Comparison of ENCODE assay signal across 22 cellular contexts in genomic region chr2:190504912-190505311, GRCh38. TPM values are rescaled to one million over a fixed set of nuclear protein-coding genes. Genes with fewer than 3 reads are reported as not detected.
DNase-seq lines count a peak whose midpoint lies in the region; ATAC-seq, FAIRE-seq and TF ChIP-seq lines count a peak whose summit lies in the region.
"Had no signal": no experiment of that assay in that cellular context is flagged by ENCODE, and none has a peak within 500 bp of the region (broad histone marks: within the 10 kb centered on the region; RNA-seq: fewer than 3 reads in every experiment).

No MANE protein-coding gene starts in this region.

- CTCF ChIA-PET in CD4-positive, alpha-beta memory T cell (lab: Charles Lee; ENCODE audit: partially characterized antibody): no interaction called here

- H3K27ac Mint-ChIP-seq in CD4-positive, alpha-beta memory T cell: peak overlapping the region in 1 of 7 donors; percentile 11
- H3K27ac Mint-ChIP-seq: GM23338 had no signal

- no peaks in the 10 kb centered on the region for H3K4me1 ChIP-seq in CD4-positive, alpha-beta memory T cell (ENCODE audit: insufficient read depth, low read length)

- H3K27me3 ChIP-seq in bronchial epithelial cell (ENCODE audit: control insufficient read depth, insufficient read depth, low read length): no peaks in the 10 kb centered on the region
- H3K27me3 ChIP-seq in CD4-positive, alpha-beta memory T cell (ENCODE audit: insufficient read depth, low read length): no peaks in the 10 kb centered on the region

- no peak overlapping the region for H3K27ac ChIP-seq in CD4-positive, alpha-beta memory T cell (ENCODE audit: low read depth, low read length)
- H3K27ac ChIP-seq: 22Rv1, A549, C4-2B had no signal

- H3K36me3 ChIP-seq in bronchial epithelial cell (ENCODE audit: control insufficient read depth, insufficient read depth, low read length): peaks cover 5% of the 10 kb centered on the region
- peaks cover 53% of the 10 kb centered on the region for H3K36me3 ChIP-seq in CD4-positive, alpha-beta memory T cell (ENCODE audit: insufficient read depth, low read length)

- peaks cover 0 to 13% (median 7%) of the 10 kb centered on the region in 4 donors for H3K4me1 Mint-ChIP-seq in CD4-positive, alpha-beta memory T cell

- intact Hi-C loops in CD4-positive, alpha-beta memory T cell (cut with micrococcal nuclease): no loop called here

- peaks cover 32 to 64% of the 10 kb centered on the region in 2 donors for H3K36me3 Mint-ChIP-seq in CD4-positive, alpha-beta memory T cell

- ATAC-seq in GM19023 (IDR thresholded peaks at IDR 0.05; ENCODE audit: unreplicated experiment): no peak
- ATAC-seq: A549, GM23338 had no signal

- H3K27me3 Mint-ChIP-seq in CD4-positive, alpha-beta memory T cell: no peaks in the 10 kb centered on the region
- H3K27me3 Mint-ChIP-seq: CD4-positive, alpha-beta T cell had no signal

- no peaks in the 10 kb centered on the region for H3K9me3 ChIP-seq in CD4-positive, alpha-beta memory T cell (ENCODE audit: control insufficient read depth in 1 of 2, low read length in 2 of 2)
- H3K9me3 ChIP-seq: A549 had no signal

- FAIRE-seq in bronchial epithelial cell (lab: Jason Lieb, UNC): no peak
- FAIRE-seq: A549, G401.6, GM12891, H54, HTR-8/SVneo had no signal

- DNase-seq in EH (ENCODE audit: low read depth) (peak; percentile 44), NCI-H69 (lab: John Stamatoyannopoulos, UW) (peak; percentile 20), bronchial epithelial cell (ENCODE audit: low read depth) (peak; percentile 22), islet precursor cell (peak; percentile 66)
- no peak for DNase-seq in activated CD4-positive, alpha-beta T cell treated with anti-CD3 and anti-CD28 coated beads, Interleukin-2, amount 50 U/mL, for 48 hours
- DNase-seq in CD4-positive, alpha-beta memory T cell: no peak
- no peak for DNase-seq in stimulated activated CD4-positive, alpha-beta T cell treated with anti-CD3 and anti-CD28 coated beads, Interleukin-4, amount 100 ng/mL, for 4 hours
- DNase-seq: AML-193; CD4-positive, alpha-beta T cell; DMS153; DMS79; HCEC 1CT; IMR-90 had no signal

- no peak overlapping the region for H3K4me3 ChIP-seq in bronchial epithelial cell (ENCODE audit: low read depth, low read length)
- H3K4me3 ChIP-seq in CD4-positive, alpha-beta memory T cell (ENCODE audit: low read length in 2 of 2): no peak overlapping the region
- H3K4me3 ChIP-seq: A549, GM23338 had no signal

- no peak for TF ChIP-seq CTCF in bronchial epithelial cell (IDR thresholded peaks at IDR 0.05; ENCODE audit: insufficient read depth, low read length, severe bottlenecking)

- H3K4me3 Mint-ChIP-seq in CD4-positive, alpha-beta memory T cell: no peak overlapping the region
- H3K4me3 Mint-ChIP-seq: CD4-positive, alpha-beta T cell; GM23338 had no signal

- no peaks in the 10 kb centered on the region for H3K9me3 Mint-ChIP-seq in CD4-positive, alpha-beta memory T cell
- H3K9me3 Mint-ChIP-seq: CD4-positive, alpha-beta T cell; GM23338 had no signal

- POLR2A ChIA-PET in CD4-positive, alpha-beta memory T cell (lab: Charles Lee; ENCODE audit: partially characterized antibody): no interaction called here

RNA-seq across cellular contexts. Expression of gene NEMP2, which starts 29.6 kb away (rescaled TPM):
- 1.8 and 1.9 TPM in 2 replicates for total RNA-seq in bronchial epithelial cell
- 10 to 100 TPM; 20.7 to 21.2 TPM for total RNA-seq in CD4-positive, alpha-beta memory T cell
- 10 to 100 TPM; 10.9 to 11.9 TPM for polyA plus RNA-seq in CD4-positive, alpha-beta memory T cell

Comparison
In these comparisons a context has a peak if more than half of its experiments do, and no peak if none do; other contexts are left out.
1. DNase-seq: peak in EH (single experiment), NCI-H69 (single experiment), bronchial epithelial cell (single experiment) and islet precursor cell (single experiment); none in activated CD4-positive, alpha-beta T cell treated with anti-CD3 and anti-CD28 coated beads, Interleukin-2, amount 50 U/mL, for 48 hours (0 of 2), CD4-positive, alpha-beta memory T cell (0 of 5) and stimulated activated CD4-positive, alpha-beta T cell treated with anti-CD3 and anti-CD28 coated beads, Interleukin-4, amount 100 ng/mL, for 4 hours (0 of 2).